ENCODE assay signal across 20 cellular contexts in genomic region chr19:57056972-57057371, GRCh38.
A peak's percentile ranks its signal among the peaks of the same experiment; 100 is the strongest.
DNase-seq lines count a peak whose midpoint lies in the region; ATAC-seq and TF ChIP-seq lines count a peak whose summit lies in the region.
"Had no signal": no experiment of that assay in that cellular context is flagged by ENCODE, and none has a peak within 500 bp of the region (broad histone marks: within the 10 kb centered on the region; RNA-seq: fewer than 3 reads in every experiment).

No MANE protein-coding gene starts in this region.

- H3K4me3 ChIP-seq in mucosa of descending colon = no peak overlapping the region
- H3K4me3 ChIP-seq in uterus = peak overlapping the region in 1 of 2 donors; percentile 18
- H3K4me3 ChIP-seq: gastrocnemius medialis, GM23338, upper lobe of left lung had no signal

- no peak for TF ChIP-seq POLR2A in uterus (IDR thresholded peaks at IDR 0.05)

- H3K27me3 ChIP-seq in uterus = no peaks in the 10 kb centered on the region
- H3K27me3 ChIP-seq: gastrocnemius medialis, upper lobe of left lung had no signal

- no peak for TF ChIP-seq CTCF in mucosa of descending colon (IDR thresholded peaks at IDR 0.05)
- TF ChIP-seq CTCF in uterus (IDR thresholded peaks at IDR 0.05) = no peak

- ATAC-seq in Right ventricle myocardium inferior (peak; percentile 86), mucosa of descending colon (peak; percentile 34), HG02981 (IDR thresholded peaks at IDR 0.05; ENCODE audit: unreplicated experiment) (no peak)
- ATAC-seq: gastrocnemius medialis, GM23338 had no signal

- H3K27ac ChIP-seq in cingulate gyrus (ENCODE audit: low read depth, low read length) (peak overlapping the region; percentile 7), uterus (peak overlapping the region; percentile 33 to 56)
- H3K27ac ChIP-seq: gastrocnemius medialis, upper lobe of left lung had no signal

- H3K9me3 ChIP-seq in mucosa of descending colon (peaks cover 63% of the 10 kb centered on the region), uterus (no peaks in the 10 kb centered on the region)
- H3K9me3 ChIP-seq: gastrocnemius medialis had no signal

- no peaks in the 10 kb centered on the region for H3K36me3 ChIP-seq in mucosa of descending colon (ENCODE audit: low read depth)
- H3K36me3 ChIP-seq in uterus = no peaks in the 10 kb centered on the region
- H3K36me3 ChIP-seq: gastrocnemius medialis, upper lobe of left lung had no signal

- H3K4me1 ChIP-seq in mucosa of descending colon (ENCODE audit: low read depth) (no peaks in the 10 kb centered on the region), uterus (no peaks in the 10 kb centered on the region)
- H3K4me1 ChIP-seq: gastrocnemius medialis, upper lobe of left lung had no signal

- DNase-seq in Right ventricle myocardium inferior (ENCODE audit: missing footprints) (peak; percentile 72), cardiac septum (ENCODE audit: low spot score) (no peak), mucosa of descending colon (peak in 2 of 3 donors; percentile 39 to 60), uterus (peak; percentile 72 to 75), NCI-H2196 (lab: John Stamatoyannopoulos, UW; ENCODE audit: unreplicated experiment) (no peak)
- no peak for DNase-seq in activated CD4-positive, alpha-beta T cell treated with anti-CD3 and anti-CD28 coated beads for 4 hours
- DNase-seq: activated CD4-positive, alpha-beta T cell treated with anti-CD3 and anti-CD28 coated beads, Interleukin-2, amount 50 U/mL, for 4 hours; activated T-cell treated with anti-CD3 and anti-CD28 coated beads, Interleukin-2, amount 50 U/mL, for 1 hour; CD4-positive, alpha-beta T cell; central memory CD4-positive, alpha-beta T cell; DND-41; gastrocnemius medialis; MV-4-11; NCI-H2107; stimulated activated naive CD4-positive, alpha-beta T cell; T1000 had no signal

- intact Hi-C loops in Right ventricle myocardium inferior (cut with DNase I) = no loop called here
- intact Hi-C loops in cardiac septum (cut with DNase I) = no loop called here
- intact Hi-C loops in mucosa of descending colon (cut with DNase I, micrococcal nuclease) = no loop called here
- intact Hi-C loops in uterus (cut with DNase I; ENCODE audit: low total_unique reads) = no loop called here

Comparison
In these comparisons a context has a peak if more than half of its experiments do, and no peak if none do; other contexts are left out.
1. DNase-seq: peak in Right ventricle myocardium inferior (single experiment), mucosa of descending colon (2 of 3) and uterus (2 of 2); none in cardiac septum (single experiment), activated CD4-positive, alpha-beta T cell treated with anti-CD3 and anti-CD28 coated beads for 4 hours (0 of 2) and NCI-H2196 (single experiment).